Comparison of ENCODE assay signal across 24 cellular contexts in the genomic region with DNA sequence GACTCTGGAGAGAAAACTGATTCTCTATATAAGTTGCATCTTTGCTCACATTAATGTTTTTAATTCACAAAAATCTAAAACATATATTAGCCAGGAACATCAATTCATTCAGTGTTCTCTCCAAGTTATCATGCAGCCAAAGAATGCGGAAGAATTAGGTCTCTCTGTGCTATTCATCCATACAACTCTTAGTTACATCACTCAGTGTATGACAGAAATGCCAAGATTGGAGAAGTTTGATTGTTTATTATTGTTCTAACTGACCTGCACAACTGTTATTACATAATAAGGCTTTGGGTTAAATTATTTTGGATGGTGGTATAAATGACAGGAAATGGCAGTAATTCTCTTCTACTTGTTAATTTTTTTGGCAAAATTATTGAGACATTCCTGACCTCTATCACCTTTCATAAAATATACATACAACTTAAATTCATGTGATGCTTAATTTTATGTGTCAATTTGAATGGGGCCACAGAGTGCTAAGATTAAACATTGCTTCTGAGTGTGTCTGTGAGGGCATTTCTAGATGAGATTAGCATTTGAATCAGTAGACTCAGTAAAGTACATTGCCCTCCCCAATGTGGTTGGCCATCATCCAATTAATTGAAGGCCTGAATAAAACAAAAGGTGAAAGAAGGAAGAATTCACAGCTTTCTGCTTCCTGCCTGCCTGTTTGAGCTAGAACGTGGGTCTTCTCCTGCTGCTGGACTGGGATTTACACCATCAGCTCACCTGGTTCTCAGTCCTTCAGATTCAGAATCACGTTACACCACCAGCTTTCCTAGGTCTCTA.
DNase-seq lines count a peak whose midpoint lies in the region; ATAC-seq lines count a peak whose summit lies in the region.
"Had no signal": no experiment of that assay in that cellular context is flagged by ENCODE, and none has a peak within 500 bp of the region (broad histone marks: within the 10 kb centered on the region; RNA-seq: fewer than 3 reads in every experiment).

No MANE protein-coding gene starts in this region.

- H3K4me1 ChIP-seq in neuronal stem cell (ENCODE audit: control insufficient read depth in 2 of 2, insufficient read depth in 1 of 2, low read depth in 1 of 2, low read length in 2 of 2): peaks cover 0 to 3% of the 10 kb centered on the region in 2 donors
- H3K4me1 ChIP-seq: HAP-1, SJCRH30 had no signal

- CTCF ChIA-PET in activated CD8-positive, alpha-beta T cell treated with anti-CD3 and anti-CD28 coated beads, Interleukin-2, amount 10 ng/mL, durations not matched to agents 7 days and 5 days (lab: Charles Lee): no interaction called here

- no peak overlapping the region for H3K4me3 Mint-ChIP-seq in activated CD8-positive, alpha-beta T cell treated with anti-CD3 and anti-CD28 coated beads, Interleukin-2, amount 10 ng/mL, durations not matched to agents 7 days and 5 days
- no peak overlapping the region for H3K4me3 Mint-ChIP-seq in stimulated activated naive CD8-positive, alpha-beta T cell treated with anti-CD3 and anti-CD28 coated beads, Interleukin-15, amount 100 ng/mL, for 72 hours
- H3K4me3 Mint-ChIP-seq: CD4-positive, alpha-beta T cell; HFFc6 had no signal

- no peaks in the 10 kb centered on the region for H3K4me1 Mint-ChIP-seq in activated CD8-positive, alpha-beta T cell treated with anti-CD3 and anti-CD28 coated beads, Interleukin-2, amount 10 ng/mL, durations not matched to agents 7 days and 5 days (ENCODE audit: low read depth)
- H3K4me1 Mint-ChIP-seq in stimulated activated naive CD8-positive, alpha-beta T cell treated with anti-CD3 and anti-CD28 coated beads, Interleukin-15, amount 100 ng/mL, for 72 hours: no peaks in the 10 kb centered on the region

- no peaks in the 10 kb centered on the region for H3K79me1 ChIP-seq in neuronal stem cell (ENCODE audit: low read depth, low read length)

- H3K27me3 Mint-ChIP-seq in activated CD8-positive, alpha-beta T cell treated with anti-CD3 and anti-CD28 coated beads, Interleukin-2, amount 10 ng/mL, durations not matched to agents 7 days and 5 days (ENCODE audit: low read depth): no peaks in the 10 kb centered on the region
- no peaks in the 10 kb centered on the region for H3K27me3 Mint-ChIP-seq in stimulated activated naive CD8-positive, alpha-beta T cell treated with anti-CD3 and anti-CD28 coated beads, Interleukin-15, amount 100 ng/mL, for 72 hours

- H2BK15ac ChIP-seq in neuronal stem cell (ENCODE audit: low read length): no peak overlapping the region

- no peak overlapping the region for H3K14ac ChIP-seq in neuronal stem cell (ENCODE audit: low read length)

- no peak for ATAC-seq in activated CD8-positive, alpha-beta T cell treated with anti-CD3 and anti-CD28 coated beads, Interleukin-2, amount 10 ng/mL, durations not matched to agents 7 days and 5 days
- no peak for ATAC-seq in stimulated activated naive CD8-positive, alpha-beta T cell treated with anti-CD3 and anti-CD28 coated beads, Interleukin-15, amount 100 ng/mL, for 72 hours
- ATAC-seq: Right ventricle myocardium inferior had no signal

- H2BK12ac ChIP-seq in neuronal stem cell (ENCODE audit: low read length): no peak overlapping the region

- H2AFZ ChIP-seq in neuronal stem cell (ENCODE audit: low read length): no peak overlapping the region
- H2AFZ ChIP-seq: PC-9 had no signal

- peaks cover 2 to 29% of the 10 kb centered on the region in 2 donors for H3K36me3 ChIP-seq in neuronal stem cell (replicated peaks in 1 of 2; ENCODE audit: control insufficient read depth in 2 of 2, insufficient read depth in 2 of 2, low read length in 2 of 2)
- H3K36me3 ChIP-seq: BLaER1, HAP-1, SJCRH30 had no signal

- H3K18ac ChIP-seq in neuronal stem cell (ENCODE audit: low read length): no peak overlapping the region

- H2BK5ac ChIP-seq in neuronal stem cell (ENCODE audit: low read length): no peak overlapping the region

- H3K4me3 ChIP-seq in neuronal stem cell (ENCODE audit: low read length in 2 of 2): no peak overlapping the region
- H3K4me3 ChIP-seq: BLaER1, HAP-1, MG63, PC-9, SJCRH30 had no signal

- H3K4ac ChIP-seq in neuronal stem cell (ENCODE audit: low read length): no peak overlapping the region

- H3K23ac ChIP-seq in neuronal stem cell (ENCODE audit: low read depth, low read length, poor library complexity): no peak overlapping the region

- H2BK120ac ChIP-seq in neuronal stem cell (ENCODE audit: low read depth, low read length): no peak overlapping the region

- no peaks in the 10 kb centered on the region for H3K36me3 Mint-ChIP-seq in activated CD8-positive, alpha-beta T cell treated with anti-CD3 and anti-CD28 coated beads, Interleukin-2, amount 10 ng/mL, durations not matched to agents 7 days and 5 days (ENCODE audit: low read depth)

- no peak overlapping the region for H3K27ac Mint-ChIP-seq in activated CD8-positive, alpha-beta T cell treated with anti-CD3 and anti-CD28 coated beads, Interleukin-2, amount 10 ng/mL, durations not matched to agents 7 days and 5 days
- no peak overlapping the region for H3K27ac Mint-ChIP-seq in stimulated activated naive CD8-positive, alpha-beta T cell treated with anti-CD3 and anti-CD28 coated beads, Interleukin-15, amount 100 ng/mL, for 72 hours
- H3K27ac Mint-ChIP-seq: CD4-positive, alpha-beta T cell; HFFc6 had no signal

- no peak overlapping the region for H3K4me2 ChIP-seq in neuronal stem cell (ENCODE audit: insufficient read depth, low read length, poor library complexity, severe bottlenecking)
- H3K4me2 ChIP-seq: BLaER1, PC-9 had no signal

- DNase-seq in NCI-H146 (lab: John Stamatoyannopoulos, UW) (peak; percentile 5), NCI-H146 treated with DMSO at 0.1 percent for 48 hours (lab: John Stamatoyannopoulos, UW; ENCODE audit: unreplicated experiment) (no peak), dermis blood vessel endothelial cell (peak; percentile 41), lung microvascular endothelial cell (ENCODE audit: low read depth in 2 of 2) (peak; percentile 52 to 60), neuronal stem cell (ENCODE audit: low spot score) (no peak), Kasumi-1 (lab: John Stamatoyannopoulos, UW) (no peak)
- no peak for DNase-seq in activated CD8-positive, alpha-beta T cell treated with anti-CD3 and anti-CD28 coated beads, Interleukin-2, amount 10 ng/mL, durations not matched to agents 7 days and 5 days
- DNase-seq in stimulated activated naive CD8-positive, alpha-beta T cell treated with anti-CD3 and anti-CD28 coated beads, Interleukin-15, amount 100 ng/mL, for 72 hours: no peak
- DNase-seq: CD4-positive, alpha-beta T cell; GOT3; HFFc6; KBM-7; MG63; NCI-H1105 treated with DMSO at 0.1 percent for 48 hours; NCI-H1694; NCI-H2029 treated with DMSO at 0.1 percent for 48 hours; NCI-H446 treated with DMSO at 0.1 percent for 48 hours; NCI-H526; PC-9; SJCRH30 had no signal

- no peak overlapping the region for H3K9ac ChIP-seq in neuronal stem cell (ENCODE audit: low read depth, low read length, poor library complexity)
- H3K9ac ChIP-seq: BLaER1 had no signal

- POLR2A ChIA-PET in activated CD8-positive, alpha-beta T cell treated with anti-CD3 and anti-CD28 coated beads, Interleukin-2, amount 10 ng/mL, durations not matched to agents 7 days and 5 days (lab: Charles Lee): no interaction called here

- no CpG with 5 or more reads among the region's 3 CpGs for WGBS in neuronal stem cell (ENCODE audit: extremely low coverage in 2 of 2, insufficient read length in 2 of 2, insufficient replicate concordance in 1 of 2), 2 donors

- H2AK5ac ChIP-seq in neuronal stem cell (ENCODE audit: low read depth, low read length): no peak overlapping the region

- H4K8ac ChIP-seq in neuronal stem cell (ENCODE audit: low read depth, low read length): no peak overlapping the region

- no peaks in the 10 kb centered on the region for H3K9me3 Mint-ChIP-seq in activated CD8-positive, alpha-beta T cell treated with anti-CD3 and anti-CD28 coated beads, Interleukin-2, amount 10 ng/mL, durations not matched to agents 7 days and 5 days (ENCODE audit: insufficient read depth)
- no peaks in the 10 kb centered on the region for H3K9me3 Mint-ChIP-seq in stimulated activated naive CD8-positive, alpha-beta T cell treated with anti-CD3 and anti-CD28 coated beads, Interleukin-15, amount 100 ng/mL, for 72 hours
- H3K9me3 Mint-ChIP-seq: CD4-positive, alpha-beta T cell had no signal

- peaks cover 0 to 17% of the 10 kb centered on the region in 2 donors for H3K9me3 ChIP-seq in neuronal stem cell (replicated peaks in 1 of 2; ENCODE audit: control insufficient read depth in 2 of 2, insufficient read depth in 1 of 2, low read depth in 1 of 2, low read length in 2 of 2)
- H3K9me3 ChIP-seq: BLaER1, HAP-1, SJCRH30 had no signal

- no peak overlapping the region for H4K91ac ChIP-seq in neuronal stem cell (ENCODE audit: low read depth, low read length, poor library complexity)

- H3K27me3 ChIP-seq in neuronal stem cell (ENCODE audit: control insufficient read depth in 3 of 3, insufficient read depth in 3 of 3, low read depth in 1 of 3, low read length in 3 of 3): no peaks in the 10 kb centered on the region
- H3K27me3 ChIP-seq: BLaER1, MG63, SJCRH30 had no signal

- no peak overlapping the region for H3K27ac ChIP-seq in neuronal stem cell (replicated peaks; ENCODE audit: low read length)
- H3K27ac ChIP-seq: 22Rv1, BLaER1, PC-9, SJCRH30 had no signal

Comparison
In these comparisons a context has a peak if more than half of its experiments do, and no peak if none do; other contexts are left out.
1. DNase-seq: peak in NCI-H146 (single experiment), dermis blood vessel endothelial cell (single experiment) and lung microvascular endothelial cell (2 of 2); none in NCI-H146 treated with DMSO at 0.1 percent for 48 hours (single experiment), activated CD8-positive, alpha-beta T cell treated with anti-CD3 and anti-CD28 coated beads, Interleukin-2, amount 10 ng/mL, durations not matched to agents 7 days and 5 days (single experiment), stimulated activated naive CD8-positive, alpha-beta T cell treated with anti-CD3 and anti-CD28 coated beads, Interleukin-15, amount 100 ng/mL, for 72 hours (0 of 2), neuronal stem cell (single experiment) and Kasumi-1 (0 of 2).